ENCODE assay signal across 8 cellular contexts in the genomic region with DNA sequence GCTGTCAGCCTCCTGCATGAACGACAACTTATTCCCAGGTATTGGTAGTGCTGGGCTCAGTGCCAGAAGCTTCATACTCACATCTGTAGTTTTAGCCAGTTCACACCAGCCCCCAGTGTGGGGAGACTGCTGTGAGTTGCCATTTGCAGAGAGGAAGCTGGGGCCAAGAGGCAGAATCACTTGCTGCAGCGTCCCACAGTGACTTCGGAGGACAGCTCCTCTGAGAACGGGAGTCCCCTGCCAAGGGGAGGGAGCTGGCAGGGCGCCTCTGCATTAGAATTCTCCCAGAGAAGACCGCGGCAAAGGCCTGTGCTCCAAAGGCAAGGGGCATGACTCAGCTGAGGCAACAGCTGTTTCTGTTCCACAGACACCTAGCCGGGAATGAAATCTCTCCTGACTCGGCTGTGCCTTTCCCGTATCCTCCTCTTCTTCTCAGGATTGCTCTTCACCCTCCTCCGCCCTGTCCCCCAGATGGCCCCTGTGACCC. TPM values are rescaled to one million over a fixed set of nuclear protein-coding genes. Genes with fewer than 3 reads are reported as not detected.
DNase-seq lines count a peak whose midpoint lies in the region; ATAC-seq and TF ChIP-seq lines count a peak whose summit lies in the region.
"Had no signal": no experiment of that assay in that cellular context is flagged by ENCODE, and none has a peak within 500 bp of the region (broad histone marks: within the 10 kb centered on the region; RNA-seq: fewer than 3 reads in every experiment).

No MANE protein-coding gene starts in this region.

- intact Hi-C loops in stomach (cut with DNase I; ENCODE audit: low total_unique reads) = no loop called here

- ATAC-seq in GM18858 (IDR thresholded peaks at IDR 0.05; ENCODE audit: unreplicated experiment) (peak; percentile 33), GM19452 (IDR thresholded peaks at IDR 0.05; ENCODE audit: unreplicated experiment) (no peak)
- ATAC-seq in activated naive CD8-positive, alpha-beta T cell treated with anti-CD3 and anti-CD28 coated beads, Interleukin-2, amount 50 U/mL, for 24 hours = peak; percentile 55

- no peak overlapping the region for H3K27ac Mint-ChIP-seq in activated naive CD8-positive, alpha-beta T cell treated with anti-CD3 and anti-CD28 coated beads, Interleukin-2, amount 50 U/mL, for 24 hours

- TF ChIP-seq EP300 in stomach (IDR thresholded peaks at IDR 0.05) = no peak

- peak overlapping the region; percentile 69 to 84 (median 78) for H3K27ac ChIP-seq in stomach
- H3K27ac ChIP-seq: SJSA1 had no signal

- H3K9me3 Mint-ChIP-seq in activated naive CD8-positive, alpha-beta T cell treated with anti-CD3 and anti-CD28 coated beads, Interleukin-2, amount 50 U/mL, for 24 hours = peaks cover 9% of the 10 kb centered on the region

- H3K27me3 ChIP-seq in stomach = no peaks in the 10 kb centered on the region
- H3K27me3 ChIP-seq: SJSA1 had no signal

- no peaks in the 10 kb centered on the region for H3K36me3 ChIP-seq in stomach
- H3K36me3 ChIP-seq: SJSA1 had no signal

- H3K36me3 Mint-ChIP-seq in activated naive CD8-positive, alpha-beta T cell treated with anti-CD3 and anti-CD28 coated beads, Interleukin-2, amount 50 U/mL, for 24 hours (ENCODE audit: low read depth) = peaks cover 1% of the 10 kb centered on the region

- peak overlapping the region in 1 of 4 donors; percentile 6 for H3K4me3 ChIP-seq in stomach
- H3K4me3 ChIP-seq: SJSA1 had no signal

- H3K27me3 Mint-ChIP-seq in activated naive CD8-positive, alpha-beta T cell treated with anti-CD3 and anti-CD28 coated beads, Interleukin-2, amount 50 U/mL, for 24 hours = no peaks in the 10 kb centered on the region

- TF ChIP-seq POLR2A in stomach (IDR thresholded peaks at IDR 0.05) = no peak

- H3K4me3 Mint-ChIP-seq in activated naive CD8-positive, alpha-beta T cell treated with anti-CD3 and anti-CD28 coated beads, Interleukin-2, amount 50 U/mL, for 24 hours = no peak overlapping the region

- WGBS in stomach, 5 donors = 13 to 22% (median 21%) methylated on average over 9 to 11 of the region's 11 CpGs

- peaks cover 22 to 48% (median 43%) of the 10 kb centered on the region in 4 donors for H3K4me1 ChIP-seq in stomach
- H3K4me1 ChIP-seq: SJSA1 had no signal

- no peak for TF ChIP-seq CTCF in stomach (IDR thresholded peaks at IDR 0.05)

- no peaks in the 10 kb centered on the region for H3K9me3 ChIP-seq in stomach
- H3K9me3 ChIP-seq: SJSA1 had no signal

- DNase-seq in HK-2 (ENCODE audit: unreplicated experiment) (peak; percentile 55), hepatic stellate cell (ENCODE audit: low spot score) (peak; percentile 69), stomach (peak; percentile 85), NOMO-1 (lab: John Stamatoyannopoulos, UW; ENCODE audit: unreplicated experiment in 2 of 2) (no peak)
- peak; percentile 41 for DNase-seq in activated naive CD8-positive, alpha-beta T cell treated with anti-CD3 and anti-CD28 coated beads, Interleukin-2, amount 50 U/mL, for 24 hours

- H3K4me1 Mint-ChIP-seq in activated naive CD8-positive, alpha-beta T cell treated with anti-CD3 and anti-CD28 coated beads, Interleukin-2, amount 50 U/mL, for 24 hours = peaks cover 71% of the 10 kb centered on the region

RNA-seq across cellular contexts. Expression of gene MAL, which starts 17.8 kb away (rescaled TPM):
- 10 to 100 TPM in 3 of 5 donors, 1 to 10 TPM in 2; 3.2 to 95.5 (median 15.8) TPM for total RNA-seq in stomach
- polyA plus RNA-seq in stomach = 100 to 1,000 TPM in 1 of 3 donors, 10 to 100 TPM in 2; 14.8 to 198 (median 67.2) TPM
- total RNA-seq: SJSA1 had no signal

Comparison
In these comparisons a context has a peak if more than half of its experiments do, and no peak if none do; other contexts are left out.
1. DNase-seq: peak in HK-2 (single experiment), activated naive CD8-positive, alpha-beta T cell treated with anti-CD3 and anti-CD28 coated beads, Interleukin-2, amount 50 U/mL, for 24 hours (single experiment), hepatic stellate cell (single experiment) and stomach (single experiment); none in NOMO-1 (0 of 2).